8 cellular contexts compared by ENCODE assay signal in genomic region chr2:95345066-95345414, GRCh38. TPM values are rescaled to one million over a fixed set of nuclear protein-coding genes. Genes with fewer than 3 reads are reported as not detected.
DNase-seq lines count a peak whose midpoint lies in the region; ATAC-seq and TF ChIP-seq lines count a peak whose summit lies in the region.

No MANE protein-coding gene starts in this region.

- no peak overlapping the region for H3K27ac ChIP-seq in effector memory CD4-positive, alpha-beta T cell (ENCODE audit: insufficient read depth, low read length, poor library complexity, severe bottlenecking)
- H3K27ac ChIP-seq in neural progenitor cell, result no peak overlapping the region

- no peaks in the 10 kb centered on the region for H3K9me3 Mint-ChIP-seq in neural progenitor cell

- H3K4me1 ChIP-seq in effector memory CD4-positive, alpha-beta T cell (ENCODE audit: control insufficient read depth, insufficient read depth, low read length, poor library complexity, severe bottlenecking), result peaks cover 4% of the 10 kb centered on the region
- no peaks in the 10 kb centered on the region for H3K4me1 ChIP-seq in neural progenitor cell

- H3K27me3 ChIP-seq in effector memory CD4-positive, alpha-beta T cell (replicated peaks; ENCODE audit: control insufficient read depth, insufficient read depth, low read length, poor library complexity, severe bottlenecking), result peaks cover 15% of the 10 kb centered on the region
- peaks cover 99% of the 10 kb centered on the region for H3K27me3 ChIP-seq in neural progenitor cell

- no peaks in the 10 kb centered on the region for H3K4me1 Mint-ChIP-seq in neural progenitor cell

- H3K79me2 ChIP-seq in neural progenitor cell (ENCODE audit: low read depth), result no peaks in the 10 kb centered on the region

- H3K4me3 Mint-ChIP-seq in neural progenitor cell, result peak overlapping the region; percentile 48

- H3K36me3 ChIP-seq in effector memory CD4-positive, alpha-beta T cell (ENCODE audit: control insufficient read depth, insufficient read depth, low read length), result no peaks in the 10 kb centered on the region
- no peaks in the 10 kb centered on the region for H3K36me3 ChIP-seq in neural progenitor cell

- H3K36me3 Mint-ChIP-seq in neural progenitor cell, result no peaks in the 10 kb centered on the region

- no peak for ATAC-seq in GM19467 (IDR thresholded peaks at IDR 0.05; ENCODE audit: unreplicated experiment)

- TF ChIP-seq CTCF in AG10803 (conservative IDR thresholded peaks at IDR 0.05; ENCODE audit: low read length), result no peak
- no peak for TF ChIP-seq CTCF in neural progenitor cell (IDR thresholded peaks at IDR 0.05)
- TF ChIP-seq CTCF in GM10266 (IDR thresholded peaks at IDR 0.05; ENCODE audit: control insufficient read depth, insufficient read depth, low read depth, missing control alignments), result no peak

- no peak for DNase-seq in AG10803 (ENCODE audit: low read depth)
- no peak for DNase-seq in Jurkat, Clone E6-1 (ENCODE audit: low read depth, low spot score)
- no peak for DNase-seq in effector memory CD4-positive, alpha-beta T cell
- no peak for DNase-seq in neural progenitor cell (ENCODE audit: low spot score)
- no peak for DNase-seq in GM10266 (ENCODE audit: extremely low spot score)
- no peak for DNase-seq in OCI-M1 (lab: John Stamatoyannopoulos, UW)
- no peak for DNase-seq in DMS 273 (lab: John Stamatoyannopoulos, UW; ENCODE audit: unreplicated experiment)

- H2AFZ ChIP-seq in neural progenitor cell (replicated peaks), result no peak overlapping the region

- H3K27me3 Mint-ChIP-seq in neural progenitor cell (ENCODE audit: insufficient read depth, low read depth), result peaks cover 22% of the 10 kb centered on the region

- peak overlapping the region; percentile 28 for H3K4me2 ChIP-seq in neural progenitor cell

- H3F3A ChIP-seq in neural progenitor cell (ENCODE audit: low read depth), result no peaks in the 10 kb centered on the region

- H3K4me3 ChIP-seq in AG10803 (ENCODE audit: low read length), result peak overlapping the region; percentile 73
- peak overlapping the region; percentile 40; the same call in 1 of the 2 replicates for H3K4me3 ChIP-seq in Jurkat, Clone E6-1 (ENCODE audit: low read length)
- peak overlapping the region; percentile 35 for H3K4me3 ChIP-seq in effector memory CD4-positive, alpha-beta T cell (ENCODE audit: insufficient read depth, low read depth, low read length, poor library complexity, severe bottlenecking)
- H3K4me3 ChIP-seq in neural progenitor cell, result no peak overlapping the region

- no peak overlapping the region for H3K9ac ChIP-seq in neural progenitor cell

- H3K27ac Mint-ChIP-seq in neural progenitor cell, result no peak overlapping the region

- H4K20me1 ChIP-seq in neural progenitor cell (ENCODE audit: low read depth), result peaks cover 13% of the 10 kb centered on the region

- H3K9me3 ChIP-seq in effector memory CD4-positive, alpha-beta T cell (ENCODE audit: control insufficient read depth, low read length), result no peaks in the 10 kb centered on the region
- H3K9me3 ChIP-seq in neural progenitor cell (ENCODE audit: low read depth), result no peaks in the 10 kb centered on the region

RNA-seq across cellular contexts. Expression of gene KCNIP3, which starts 47.9 kb away (rescaled TPM):
- 14.0 TPM for polyA plus RNA-seq in Jurkat, Clone E6-1 (2012; ENCODE audit: insufficient read depth, insufficient read length)
- 0.64 and 1.1 TPM in 2 replicates for total RNA-seq in neural progenitor cell (ENCODE audit: low replicate concordance)

RNA-seq across cellular contexts. Expression of gene FAHD2A, which starts 57.5 kb away (rescaled TPM):
- polyA plus RNA-seq in Jurkat, Clone E6-1 (2012; ENCODE audit: insufficient read depth, insufficient read length), result 50.6 TPM
- 36.4 and 37.0 TPM in 2 replicates for total RNA-seq in neural progenitor cell (ENCODE audit: low replicate concordance)
